In the genomic region with DNA sequence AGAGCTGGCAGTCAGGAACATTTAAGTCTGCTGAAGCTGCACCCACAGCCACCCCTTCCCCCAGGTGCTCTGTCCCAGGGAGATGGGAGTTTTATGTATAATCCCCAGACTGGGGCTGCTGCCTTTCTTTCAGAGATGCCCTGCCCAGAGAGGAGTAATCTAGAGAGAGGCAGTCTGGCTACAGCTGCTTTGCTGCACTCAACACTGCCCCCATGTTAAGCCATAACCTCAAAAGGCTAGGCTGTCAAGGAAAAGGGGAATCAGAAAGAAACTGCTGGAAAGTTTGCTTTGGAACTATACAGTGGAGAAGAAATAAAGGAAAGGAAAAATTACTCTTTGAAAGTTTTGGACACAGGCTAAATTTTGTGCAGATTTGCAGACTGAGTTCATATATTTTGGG, we compare ENCODE assay signal across 17 cellular contexts.
"Had no signal": no experiment of that assay in that cellular context is flagged by ENCODE, and none has a peak within 500 bp of the region (broad histone marks: within the 10 kb centered on the region; RNA-seq: fewer than 3 reads in every experiment).

No MANE protein-coding gene starts in this region.

- H3K4me3 ChIP-seq: hepatocyte, lung, thyroid gland had no signal

- H3K4me1 ChIP-seq: thyroid gland had no signal

- H3K9me3 ChIP-seq: thyroid gland had no signal

- DNase-seq: activated CD4-positive, alpha-beta T cell treated with anti-CD3 and anti-CD28 coated beads for 1 hour; dermis blood vessel endothelial cell; effector memory CD4-positive, alpha-beta T cell; islet precursor cell; left colon; nucleus accumbens; posterior cingulate gyrus; retina; stimulated activated CD4-positive, alpha-beta T cell treated with anti-CD3 and anti-CD28 coated beads, Interleukin-12 subunit alpha, Interleukin-12 subunit beta, amount 100 ng/mL, for 4 hours; stimulated activated CD4-positive, alpha-beta T cell treated with anti-CD3 and anti-CD28 coated beads, Interleukin-1b, Interleukin-23, amount 100 ng/mL, for 48 hours; stimulated activated CD8-positive, alpha-beta memory T cell treated with anti-CD3 and anti-CD28 coated beads, Interleukin-4, amount 100 ng/mL, for 48 hours; stimulated activated naive CD4-positive, alpha-beta T cell; thyroid gland had no signal

- H3K27ac ChIP-seq: hepatocyte, thyroid gland had no signal

- H3K79me2 ChIP-seq: hepatocyte had no signal

- FAIRE-seq: urothelium cell line had no signal

- H3K4me2 ChIP-seq: hepatocyte had no signal

- H2AFZ ChIP-seq: hepatocyte had no signal

- ATAC-seq: left colon; natural killer cell treated with Interleukin-12 subunit alpha and Interleukin-12 subunit beta and Interleukin-15 and Interleukin-18, amount 100 ng/mL, for 72 hours had no signal

- H3K27me3 ChIP-seq: hepatocyte, thyroid gland had no signal

- H3K36me3 ChIP-seq: thyroid gland had no signal
